2 cellular contexts compared by ENCODE assay signal in the genomic region with DNA sequence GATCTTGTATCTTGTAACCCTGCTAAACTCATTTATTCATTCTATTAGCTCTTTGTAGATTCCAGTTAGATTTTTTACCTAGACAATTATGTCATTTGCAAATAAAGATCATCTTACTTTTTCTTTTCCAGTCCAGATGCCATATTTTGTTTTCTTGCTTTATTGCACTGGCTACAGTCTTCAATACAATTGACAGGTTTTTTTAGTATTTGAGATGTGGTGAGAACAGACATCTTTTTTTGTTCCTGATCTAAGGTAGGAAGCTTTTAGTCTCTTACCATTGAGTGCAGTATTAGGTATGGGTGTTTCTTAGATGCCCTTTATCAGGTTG.
TF ChIP-seq lines count a peak whose summit lies in the region.

No MANE protein-coding gene starts in this region.

TF ChIP-seq in A549, 52 proteins besides CTCF, POLR2A, EP300 and RAD21:
- no peak for TF ChIP-seq TP53 (CRISPR knock-in tag; IDR thresholded peaks at IDR 0.05)
- TF ChIP-seq EHF (CRISPR knock-in tag; IDR thresholded peaks at IDR 0.05) = 0 out of 2 replicates have a peak, but pooled peaks have one; percentile 29

TF ChIP-seq in K562, 482 proteins besides CTCF, POLR2A, EP300 and RAD21:
- peak; percentile 61 for TF ChIP-seq RBM25 (IDR thresholded peaks at IDR 0.05; ENCODE audit: low read depth, low read length, severe bottlenecking)
- TF ChIP-seq CBX3 (IDR thresholded peaks at IDR 0.05; ENCODE audit: borderline replicate concordance in 1 of 2, low read length in 2 of 2) = 0 out of 3 replicates have a peak, but pooled peaks of 1 of the 2 experiments have one; percentile 27
- TF ChIP-seq NCOR1 (IDR thresholded peaks at IDR 0.05) = no peak
- TF ChIP-seq, protein P1, sequence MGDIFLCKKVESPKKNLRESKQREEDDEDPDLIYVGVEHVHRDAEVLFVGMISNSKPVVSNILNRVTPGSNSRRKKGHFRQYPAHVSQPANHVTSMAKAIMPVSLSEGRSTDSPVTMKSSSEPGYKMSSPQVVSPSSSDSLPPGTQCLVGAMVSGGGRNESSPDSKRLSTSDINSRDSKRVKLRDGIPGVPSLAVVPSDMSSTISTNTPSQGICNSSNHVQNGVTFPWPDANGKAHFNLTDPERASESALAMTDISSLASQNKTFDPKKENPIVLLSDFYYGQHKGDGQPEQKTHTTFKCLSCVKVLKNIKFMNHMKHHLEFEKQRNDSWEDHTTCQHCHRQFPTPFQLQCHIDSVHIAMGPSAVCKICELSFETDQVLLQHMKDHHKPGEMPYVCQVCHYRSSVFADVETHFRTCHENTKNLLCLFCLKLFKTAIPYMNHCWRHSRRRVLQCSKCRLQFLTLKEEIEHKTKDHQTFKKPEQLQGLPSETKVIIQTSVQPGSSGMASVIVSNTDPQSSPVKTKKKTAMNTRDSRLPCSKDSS (IDR thresholded peaks at IDR 0.05; ENCODE audit: low read depth, partially characterized antibody) = peak; percentile 58
- TF ChIP-seq, protein P2, sequence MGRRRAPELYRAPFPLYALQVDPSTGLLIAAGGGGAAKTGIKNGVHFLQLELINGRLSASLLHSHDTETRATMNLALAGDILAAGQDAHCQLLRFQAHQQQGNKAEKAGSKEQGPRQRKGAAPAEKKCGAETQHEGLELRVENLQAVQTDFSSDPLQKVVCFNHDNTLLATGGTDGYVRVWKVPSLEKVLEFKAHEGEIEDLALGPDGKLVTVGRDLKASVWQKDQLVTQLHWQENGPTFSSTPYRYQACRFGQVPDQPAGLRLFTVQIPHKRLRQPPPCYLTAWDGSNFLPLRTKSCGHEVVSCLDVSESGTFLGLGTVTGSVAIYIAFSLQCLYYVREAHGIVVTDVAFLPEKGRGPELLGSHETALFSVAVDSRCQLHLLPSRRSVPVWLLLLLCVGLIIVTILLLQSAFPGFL (CRISPR knock-in tag; IDR thresholded peaks at IDR 0.05) = no peak
- no peak for TF ChIP-seq KLF10 (CRISPR knock-in tag; IDR thresholded peaks at IDR 0.05)
- TF ChIP-seq ZNF589 (CRISPR knock-in tag; IDR thresholded peaks at IDR 0.05; ENCODE audit: low read depth) = no peak
